14 cellular contexts compared by ENCODE assay signal in genomic region chr20:44776977-44777376, GRCh38. TPM values are rescaled to one million over a fixed set of nuclear protein-coding genes. Genes with fewer than 3 reads are reported as not detected.
DNase-seq lines count a peak whose midpoint lies in the region; ATAC-seq and TF ChIP-seq lines count a peak whose summit lies in the region.
"Had no signal": no experiment of that assay in that cellular context is flagged by ENCODE, and none has a peak within 500 bp of the region (broad histone marks: within the 10 kb centered on the region; RNA-seq: fewer than 3 reads in every experiment).

No MANE protein-coding gene starts in this region.

- ATAC-seq in activated naive CD8-positive, alpha-beta T cell treated with anti-CD3 and anti-CD28 coated beads, Interleukin-2, amount 50 U/mL, for 24 hours, result no peak
- ATAC-seq in RWPE2 (ENCODE audit: low read depth) (0 out of 3 replicates have a peak, but pooled peaks have one; percentile 23), HG02623 (IDR thresholded peaks at IDR 0.05; ENCODE audit: unreplicated experiment) (no peak)

- H3K27ac ChIP-seq in RWPE2 (ENCODE audit: poor library complexity, severe bottlenecking), result no peak overlapping the region
- H3K27ac ChIP-seq: KMS-11, uterus, WERI-Rb-1 had no signal

- no peaks in the 10 kb centered on the region for H3K36me3 Mint-ChIP-seq in activated naive CD8-positive, alpha-beta T cell treated with anti-CD3 and anti-CD28 coated beads, Interleukin-2, amount 50 U/mL, for 24 hours (ENCODE audit: low read depth)
- H3K36me3 Mint-ChIP-seq in activated naive CD8-positive, alpha-beta T cell treated with anti-CD3 and anti-CD28 coated beads for 36 hours, result no peaks in the 10 kb centered on the region

- peaks cover 4% of the 10 kb centered on the region for H3K27me3 ChIP-seq in RWPE2 (ENCODE audit: insufficient read depth, poor library complexity, severe bottlenecking)
- H3K27me3 ChIP-seq: uterus had no signal

- no peaks in the 10 kb centered on the region for H3K9me3 ChIP-seq in RWPE2 (ENCODE audit: severe bottlenecking)
- H3K9me3 ChIP-seq: uterus had no signal

- H3K4me3 ChIP-seq in RWPE2 (ENCODE audit: severe bottlenecking) (no peak overlapping the region), epithelial cell of esophagus (ENCODE audit: low read length) (no peak overlapping the region)
- H3K4me3 ChIP-seq: uterus had no signal

- no peak overlapping the region for H3K27ac Mint-ChIP-seq in activated naive CD8-positive, alpha-beta T cell treated with anti-CD3 and anti-CD28 coated beads, Interleukin-2, amount 50 U/mL, for 24 hours
- H3K27ac Mint-ChIP-seq in activated naive CD8-positive, alpha-beta T cell treated with anti-CD3 and anti-CD28 coated beads for 36 hours, result no peak overlapping the region
- H3K27ac Mint-ChIP-seq: activated naive CD4-positive, alpha-beta T cell treated with anti-CD3 and anti-CD28 coated beads, Interleukin-2, amount 50 U/mL, for 24 hours had no signal

- no peak overlapping the region for H3K4me3 Mint-ChIP-seq in activated naive CD8-positive, alpha-beta T cell treated with anti-CD3 and anti-CD28 coated beads, Interleukin-2, amount 50 U/mL, for 24 hours
- no peak overlapping the region for H3K4me3 Mint-ChIP-seq in activated naive CD8-positive, alpha-beta T cell treated with anti-CD3 and anti-CD28 coated beads for 36 hours
- H3K4me3 Mint-ChIP-seq: activated naive CD4-positive, alpha-beta T cell treated with anti-CD3 and anti-CD28 coated beads, Interleukin-2, amount 50 U/mL, for 24 hours had no signal

- CTCF ChIA-PET in GM10248 (lab: Yijun Ruan, JAX), result interaction anchor here (1.1 to 1.2 kb wide), 3 partner anchors 20 to 92 kb away, joined by 3 read pairs; no protein-coding TSS in a partner anchor

- peak; percentile 6 for DNase-seq in activated naive CD8-positive, alpha-beta T cell treated with anti-CD3 and anti-CD28 coated beads, Interleukin-2, amount 50 U/mL, for 24 hours
- DNase-seq in activated naive CD8-positive, alpha-beta T cell treated with anti-CD3 and anti-CD28 coated beads for 36 hours, result no peak
- no peak for DNase-seq in RWPE2 (ENCODE audit: low spot score)
- peak; percentile 48 for DNase-seq in epithelial cell of esophagus (ENCODE audit: low read depth)
- peak; percentile 26 for DNase-seq in stimulated activated CD8-positive, alpha-beta memory T cell treated with anti-CD3 and anti-CD28 coated beads, Interleukin-4, amount 100 ng/mL, for 48 hours
- DNase-seq in germinal center (ENCODE audit: low spot score), result no peak
- no peak for DNase-seq in GM10248 (ENCODE audit: extremely low spot score)
- DNase-seq: NCI-H774, retina, uterus, WERI-Rb-1 had no signal

- H3K4me1 Mint-ChIP-seq in activated naive CD8-positive, alpha-beta T cell treated with anti-CD3 and anti-CD28 coated beads, Interleukin-2, amount 50 U/mL, for 24 hours, result no peaks in the 10 kb centered on the region
- no peaks in the 10 kb centered on the region for H3K4me1 Mint-ChIP-seq in activated naive CD8-positive, alpha-beta T cell treated with anti-CD3 and anti-CD28 coated beads for 36 hours
- H3K4me1 Mint-ChIP-seq: activated naive CD4-positive, alpha-beta T cell treated with anti-CD3 and anti-CD28 coated beads, Interleukin-2, amount 50 U/mL, for 24 hours had no signal

- peaks cover 4% of the 10 kb centered on the region for H3K4me1 ChIP-seq in RWPE2 (ENCODE audit: insufficient read depth, poor library complexity, severe bottlenecking)
- H3K4me1 ChIP-seq: uterus had no signal

- no peak for TF ChIP-seq CTCF in RWPE2 (IDR thresholded peaks at IDR 0.05; ENCODE audit: poor library complexity, severe bottlenecking)
- TF ChIP-seq CTCF in epithelial cell of esophagus (IDR thresholded peaks at IDR 0.05; ENCODE audit: insufficient read depth, low read depth, low read length, missing control alignments), result no peak
- TF ChIP-seq CTCF in GM10248 (IDR thresholded peaks at IDR 0.05; ENCODE audit: control extremely low read depth, extremely low read depth, low read depth, missing control alignments), result no peak

- peaks cover 11% of the 10 kb centered on the region for H3K27me3 Mint-ChIP-seq in activated naive CD8-positive, alpha-beta T cell treated with anti-CD3 and anti-CD28 coated beads, Interleukin-2, amount 50 U/mL, for 24 hours
- H3K27me3 Mint-ChIP-seq in activated naive CD8-positive, alpha-beta T cell treated with anti-CD3 and anti-CD28 coated beads for 36 hours, result peaks cover 10% of the 10 kb centered on the region

- H3K9me3 Mint-ChIP-seq in activated naive CD8-positive, alpha-beta T cell treated with anti-CD3 and anti-CD28 coated beads, Interleukin-2, amount 50 U/mL, for 24 hours, result no peaks in the 10 kb centered on the region
- no peaks in the 10 kb centered on the region for H3K9me3 Mint-ChIP-seq in activated naive CD8-positive, alpha-beta T cell treated with anti-CD3 and anti-CD28 coated beads for 36 hours

- H3K36me3 ChIP-seq in RWPE2 (ENCODE audit: low read depth), result no peaks in the 10 kb centered on the region
- H3K36me3 ChIP-seq: uterus, WERI-Rb-1 had no signal

- POLR2A ChIA-PET in GM10248 (lab: Yijun Ruan, JAX), result no interaction called here

RNA-seq across cellular contexts. Expression of gene KCNK15, which starts 31.3 kb away (rescaled TPM):
- under 1 TPM; 0.31 to 0.48 TPM for total RNA-seq in activated naive CD8-positive, alpha-beta T cell treated with anti-CD3 and anti-CD28 coated beads for 36 hours

RNA-seq across cellular contexts. Expression of gene RIMS4, which starts 33.4 kb away (rescaled TPM):
- under 1 TPM in 1 of 2 experiments, not detected in 1; 0.08 TPM for total RNA-seq in activated naive CD8-positive, alpha-beta T cell treated with anti-CD3 and anti-CD28 coated beads for 36 hours

Comparison
In these comparisons a context has a peak if more than half of its experiments do, and no peak if none do; other contexts are left out.
1. DNase-seq: peak in activated naive CD8-positive, alpha-beta T cell treated with anti-CD3 and anti-CD28 coated beads, Interleukin-2, amount 50 U/mL, for 24 hours (single experiment), epithelial cell of esophagus (single experiment) and stimulated activated CD8-positive, alpha-beta memory T cell treated with anti-CD3 and anti-CD28 coated beads, Interleukin-4, amount 100 ng/mL, for 48 hours (single experiment); none in activated naive CD8-positive, alpha-beta T cell treated with anti-CD3 and anti-CD28 coated beads for 36 hours (single experiment), RWPE2 (single experiment), germinal center (single experiment) and GM10248 (single experiment).